In the genomic region with DNA sequence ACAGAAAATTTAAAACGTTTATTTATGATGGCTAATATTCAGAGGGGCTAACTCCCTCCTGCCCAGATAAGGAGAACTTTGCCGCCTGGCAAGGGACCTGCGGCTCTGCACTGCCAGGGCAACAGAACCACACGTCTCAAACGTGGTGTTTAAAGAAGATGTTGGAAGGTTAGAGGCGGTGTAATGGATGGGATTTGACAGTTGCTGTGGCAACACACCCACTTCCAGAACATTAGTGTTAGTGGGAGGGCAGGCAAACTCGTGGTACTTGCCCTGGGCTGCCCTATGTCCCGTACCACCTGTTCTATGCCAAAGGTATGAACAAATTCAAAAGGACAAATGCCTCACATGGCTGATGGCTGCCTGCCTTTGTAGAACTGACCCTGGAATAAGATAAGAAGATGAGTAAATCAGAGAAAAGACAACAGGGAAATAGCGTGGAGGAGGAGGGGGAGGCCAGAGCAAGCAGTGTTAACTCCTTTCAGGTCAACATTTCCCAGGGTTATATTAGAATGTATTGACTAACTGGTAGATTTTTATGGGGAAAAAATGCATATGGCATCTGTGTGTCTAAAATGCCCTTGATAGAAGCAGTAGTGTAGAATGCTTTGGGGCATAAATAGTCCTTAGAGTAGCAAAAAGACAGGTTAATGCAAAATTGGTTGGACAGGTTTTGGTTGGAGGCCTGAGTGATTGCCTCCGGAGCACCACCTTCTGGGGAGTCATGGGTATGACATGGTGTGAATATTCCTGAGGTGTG, we compare ENCODE assay signal across 8 cellular contexts. TPM values are rescaled to one million over a fixed set of nuclear protein-coding genes. Genes with fewer than 3 reads are reported as not detected.
DNase-seq lines count a peak whose midpoint lies in the region; ATAC-seq and TF ChIP-seq lines count a peak whose summit lies in the region.

No MANE protein-coding gene starts in this region.

- no peaks in the 10 kb centered on the region for H3K27me3 ChIP-seq in tibial artery

- H3K27ac Mint-ChIP-seq in CD14-positive monocyte, result no peak overlapping the region
- peak overlapping the region in 1 of 3 experiments; percentile 11 for H3K27ac Mint-ChIP-seq in nephron

- ATAC-seq in GM19372 (IDR thresholded peaks at IDR 0.05; ENCODE audit: low read depth, unreplicated experiment) (peak; percentile 95), HG03460 (IDR thresholded peaks at IDR 0.05; ENCODE audit: unreplicated experiment) (peak; percentile 85)

- no peak for TF ChIP-seq POLR2A in erythroblast (IDR thresholded peaks at IDR 0.05; ENCODE audit: low read length)

- peak overlapping the region; percentile 43 to 53 for H3K27ac ChIP-seq in tibial artery

- H3K36me3 Mint-ChIP-seq in CD14-positive monocyte, result no peaks in the 10 kb centered on the region
- peaks cover 7% of the 10 kb centered on the region for H3K36me3 Mint-ChIP-seq in nephron (ENCODE audit: low read depth)

- no peaks in the 10 kb centered on the region for H3K9me3 ChIP-seq in tibial artery

- H3K27me3 Mint-ChIP-seq in CD14-positive monocyte (ENCODE audit: low read depth in 3 of 3) (peaks cover 0 to 4% (median 2%) of the 10 kb centered on the region in 3 donors), nephron (ENCODE audit: low read depth) (no peaks in the 10 kb centered on the region)

- TF ChIP-seq CTCF in CD14-positive monocyte (IDR thresholded peaks at IDR 0.05), result peak; percentile 92
- peak; percentile 83 to 90 (median 83) for TF ChIP-seq CTCF in nephron (IDR thresholded peaks at IDR 0.05; ENCODE audit: unreplicated experiment in 3 of 3)
- peak; percentile 89 for TF ChIP-seq CTCF in tibial artery (IDR thresholded peaks at IDR 0.05)

- H3K4me3 Mint-ChIP-seq in CD14-positive monocyte (no peak overlapping the region), nephron (no peak overlapping the region)

- peaks cover 0 to 9% (median 5%) of the 10 kb centered on the region in 3 donors for H3K36me3 ChIP-seq in tibial artery

- DNase-seq in CD14-positive monocyte (ENCODE audit: low spot score) (no peak), NOMO-1 treated with DMSO at 0.1 percent for 48 hours (lab: John Stamatoyannopoulos, UW; ENCODE audit: unreplicated experiment) (peak; percentile 32), erythroblast (lab: John Stamatoyannopoulos, UW) (peak; percentile 45 to 70), tibial artery (peak in 1 of 2 donors; percentile 58)
- peak; percentile 67 for DNase-seq in activated CD8-positive, alpha-beta memory T cell treated with anti-CD3 and anti-CD28 coated beads, Interleukin-2, amount 50 U/mL, for 48 hours

- H3K4me1 ChIP-seq in tibial artery, result peaks cover 0 to 17% (median 7%) of the 10 kb centered on the region in 4 donors

- H3K9me3 Mint-ChIP-seq in CD14-positive monocyte, result peaks cover 0 to 2% (median 0%) of the 10 kb centered on the region in 7 donors
- peaks cover 9% of the 10 kb centered on the region for H3K9me3 Mint-ChIP-seq in nephron

- intact Hi-C loops in CD14-positive monocyte (cut with micrococcal nuclease), result loop anchor here (2.0 kb wide), 1 partner anchor 303 kb away; no protein-coding TSS in a partner anchor
- intact Hi-C loops in tibial artery (cut with DNase I; ENCODE audit: low total_unique reads), result loop anchor here (5.0 to 10.0 kb wide), 2 partner anchors 33 to 61 kb away; a partner anchor contains a TSS

- H3K4me3 ChIP-seq in tibial artery, result no peak overlapping the region

- H3K4me1 Mint-ChIP-seq in CD14-positive monocyte (peaks cover 13% of the 10 kb centered on the region), nephron (peaks cover 14% of the 10 kb centered on the region)

RNA-seq across cellular contexts. Expression of a gene that starts 30.8 kb away (rescaled TPM):
- polyA plus RNA-seq in CD14-positive monocyte, result not detected
